In the genomic region with DNA sequence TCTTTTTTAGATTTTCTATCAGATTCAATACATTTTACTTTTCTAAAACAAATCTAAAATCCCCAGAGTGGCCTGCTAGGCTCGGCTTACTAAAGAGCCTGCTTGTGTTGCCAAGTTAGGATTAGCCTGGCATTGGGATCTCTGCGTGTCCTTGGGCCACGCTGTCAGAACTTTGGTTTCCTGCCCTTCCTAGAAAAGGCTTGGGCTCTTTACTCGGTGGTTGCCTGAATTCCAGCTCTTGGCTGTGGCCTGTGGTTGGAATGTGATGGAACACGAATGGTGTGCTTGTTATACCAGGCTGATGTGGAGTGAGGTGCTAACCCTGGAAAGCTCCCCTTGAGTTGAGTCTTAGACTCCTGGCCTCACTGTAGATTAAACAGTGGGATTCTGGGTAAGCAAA, we compare ENCODE assay signal across 17 cellular contexts. TPM values are rescaled to one million over a fixed set of nuclear protein-coding genes. Genes with fewer than 3 reads are reported as not detected.
DNase-seq lines count a peak whose midpoint lies in the region; ATAC-seq and TF ChIP-seq lines count a peak whose summit lies in the region.
"Had no signal": no experiment of that assay in that cellular context is flagged by ENCODE, and none has a peak within 500 bp of the region (broad histone marks: within the 10 kb centered on the region; RNA-seq: fewer than 3 reads in every experiment).

No MANE protein-coding gene starts in this region.

- TF ChIP-seq POLR2A in vagina (IDR thresholded peaks at IDR 0.05) (no peak), transverse colon (IDR thresholded peaks at IDR 0.05) (no peak)

- H3K36me3 Mint-ChIP-seq in brain (peaks cover 43% of the 10 kb centered on the region), neural crest cell (ENCODE audit: low read depth) (peaks cover 23% of the 10 kb centered on the region)

- intact Hi-C loops in Right ventricle myocardium superior (cut with DNase I), result no loop called here
- intact Hi-C loops in vagina (cut with DNase I), result no loop called here
- intact Hi-C loops in transverse colon (cut with DNase I; ENCODE audit: low total_unique reads), result loop anchor here (10.0 kb wide), 1 partner anchor 56 kb away; no protein-coding TSS in a partner anchor

- peak overlapping the region; percentile 63 to 96 (median 91) for H3K27ac Mint-ChIP-seq in brain
- peak overlapping the region; percentile 79 for H3K27ac Mint-ChIP-seq in neural crest cell (ENCODE audit: unreplicated experiment)
- H3K27ac Mint-ChIP-seq: type B pancreatic cell had no signal

- H3K4me3 ChIP-seq in right atrium auricular region (no peak overlapping the region), vagina (no peak overlapping the region), transverse colon (no peak overlapping the region)
- H3K4me3 ChIP-seq: mucosa of descending colon had no signal

- WGBS in transverse colon (ENCODE audit: low coverage in 1 of 2), 2 donors, result 40 to 65% methylated on average over 1 to 5 of the region's 5 CpGs

- peaks cover 92% of the 10 kb centered on the region for H3K4me1 Mint-ChIP-seq in brain
- peaks cover 75% of the 10 kb centered on the region for H3K4me1 Mint-ChIP-seq in neural crest cell

- peak; percentile 51 for ATAC-seq in Right ventricle myocardium superior (ENCODE audit: poor library complexity)
- ATAC-seq: mucosa of descending colon had no signal

- H3K36me3 ChIP-seq in right atrium auricular region, result no peaks in the 10 kb centered on the region
- H3K36me3 ChIP-seq in vagina, result no peaks in the 10 kb centered on the region
- no peaks in the 10 kb centered on the region for H3K36me3 ChIP-seq in transverse colon

- DNase-seq in Right ventricle myocardium superior, result no peak
- no peak for DNase-seq in right atrium auricular region (ENCODE audit: low spot score)
- no peak for DNase-seq in neural crest cell (ENCODE audit: low read depth, low spot score)
- DNase-seq in vagina (ENCODE audit: extremely low spot score in 2 of 2), result no peak
- no peak for DNase-seq in NCI-H774 (lab: John Stamatoyannopoulos, UW)
- DNase-seq in transverse colon, result no peak
- no peak for DNase-seq in DMS153 (lab: John Stamatoyannopoulos, UW)
- DNase-seq: Karpas-422; left cardiac atrium; mucosa of descending colon; NCI-H1417; NCI-H82; small intestine; stimulated activated CD4-positive, alpha-beta T cell treated with anti-CD3 and anti-CD28 coated beads, Interleukin-4, amount 100 ng/mL, for 4 hours had no signal

- in situ Hi-C loops in transverse colon (cut with MboI; ENCODE audit: low pct_ligation_motif_present in 1 of 4, low pct_unique_long_range_greater_than_20kb in 1 of 4, low sequenced_read_pairs in 3 of 4), result no loop called here

- no peak for TF ChIP-seq CTCF in right atrium auricular region (IDR thresholded peaks at IDR 0.05)
- TF ChIP-seq CTCF in brain (conservative IDR thresholded peaks at IDR 0.05), result no peak
- no peak for TF ChIP-seq CTCF in neural crest cell (conservative IDR thresholded peaks at IDR 0.05)
- no peak for TF ChIP-seq CTCF in vagina (IDR thresholded peaks at IDR 0.05)
- TF ChIP-seq CTCF in transverse colon (IDR thresholded peaks at IDR 0.05), result no peak

- H3K9me3 ChIP-seq in right atrium auricular region (no peaks in the 10 kb centered on the region), vagina (no peaks in the 10 kb centered on the region), transverse colon (no peaks in the 10 kb centered on the region)
- H3K9me3 ChIP-seq: mucosa of descending colon had no signal

- H3K27me3 Mint-ChIP-seq in brain (no peaks in the 10 kb centered on the region), neural crest cell (ENCODE audit: low read depth) (no peaks in the 10 kb centered on the region)

- H3K27ac ChIP-seq in right atrium auricular region, result peak overlapping the region in 1 of 2 donors; percentile 37
- H3K27ac ChIP-seq in vagina, result peak overlapping the region; percentile 45
- no peak overlapping the region for H3K27ac ChIP-seq in transverse colon

- TF ChIP-seq EP300 in transverse colon (IDR thresholded peaks at IDR 0.05; ENCODE audit: low read depth), result no peak

- peak overlapping the region; percentile 17 to 50 (median 36) for H3K4me3 Mint-ChIP-seq in brain
- peak overlapping the region; percentile 28 for H3K4me3 Mint-ChIP-seq in neural crest cell
- H3K4me3 Mint-ChIP-seq: type B pancreatic cell had no signal

- peaks cover 0 to 6% of the 10 kb centered on the region in 2 donors for H3K4me1 ChIP-seq in right atrium auricular region
- peaks cover 15% of the 10 kb centered on the region for H3K4me1 ChIP-seq in vagina
- H3K4me1 ChIP-seq in transverse colon, result peaks cover 0 to 3% (median 0%) of the 10 kb centered on the region in 4 donors

- no peaks in the 10 kb centered on the region for H3K27me3 ChIP-seq in right atrium auricular region
- H3K27me3 ChIP-seq in vagina, result no peaks in the 10 kb centered on the region
- no peaks in the 10 kb centered on the region for H3K27me3 ChIP-seq in transverse colon

- H3K9me3 Mint-ChIP-seq in brain (no peaks in the 10 kb centered on the region), neural crest cell (no peaks in the 10 kb centered on the region)
- H3K9me3 Mint-ChIP-seq: activated T-cell treated with anti-CD3 and anti-CD28 coated beads, Interleukin-2, amount 50 U/mL, for 72 hours; type B pancreatic cell had no signal

RNA-seq across cellular contexts. Expression of gene SPATA13, which starts 8.5 kb away (rescaled TPM):
- total RNA-seq in Right ventricle myocardium superior (8.3 TPM), right atrium auricular region (10 to 100 TPM; 10.0 to 14.1 TPM), neural crest cell (42.3 and 45.8 TPM in 2 replicates), vagina (20.1 TPM), transverse colon (100 to 1,000 TPM in 2 of 4 donors, 10 to 100 TPM in 2; 85.1 to 612 (median 228) TPM)
- 7.7 TPM for polyA plus RNA-seq in brain (ENCODE audit: insufficient read depth, low read depth, low replicate concordance)
